22 cellular contexts compared by ENCODE assay signal in the genomic region with DNA sequence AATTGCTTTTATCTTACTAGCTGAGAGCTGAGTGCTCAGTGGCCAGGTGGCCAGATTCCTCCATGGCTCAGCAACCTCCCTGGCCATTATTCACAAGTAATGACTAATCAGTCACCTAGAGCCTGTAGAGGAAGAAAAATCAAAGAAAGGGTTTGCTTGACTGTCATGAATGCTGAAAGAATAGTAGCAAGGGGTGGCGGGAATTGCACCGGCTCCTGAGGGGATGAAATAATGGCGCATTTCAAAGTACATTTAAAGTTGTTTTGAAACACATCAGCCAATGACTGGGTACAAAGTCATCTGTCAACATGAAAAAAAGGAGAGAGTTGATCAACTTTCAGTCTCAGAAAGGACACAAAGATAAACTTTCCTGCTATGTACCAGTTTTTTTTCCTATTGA.
A peak's percentile ranks its signal among the peaks of the same experiment; 100 is the strongest.
DNase-seq lines count a peak whose midpoint lies in the region; FAIRE-seq and TF ChIP-seq lines count a peak whose summit lies in the region.
"Had no signal": no experiment of that assay in that cellular context is flagged by ENCODE, and none has a peak within 500 bp of the region (broad histone marks: within the 10 kb centered on the region; RNA-seq: fewer than 3 reads in every experiment).

No MANE protein-coding gene starts in this region.

- no peak overlapping the region for H3K23ac ChIP-seq in H1 (ENCODE audit: insufficient read length)

- no peak for TF ChIP-seq CTCF in H1 (IDR thresholded peaks at IDR 0.05; ENCODE audit: control extremely low read depth in 1 of 3, insufficient read depth in 1 of 3, low read depth in 1 of 3, low read length in 3 of 3)
- no peak for TF ChIP-seq CTCF in mesothelial cell of epicardium (IDR thresholded peaks at IDR 0.05; ENCODE audit: unreplicated experiment)
- no peak for TF ChIP-seq CTCF in WERI-Rb-1 (IDR thresholded peaks at IDR 0.05; ENCODE audit: low read depth, low read length)

- no peak for TF ChIP-seq POLR2A in H1 (IDR thresholded peaks at IDR 0.05; ENCODE audit: control extremely low read depth in 1 of 2, low read depth in 2 of 2, low read length in 2 of 2)

- CTCF ChIA-PET in H1 (lab: Charles Lee; ENCODE audit: partially characterized antibody): interaction anchor here (1.9 kb wide), 1 partner anchor 14 kb away, joined by 7 read pairs; no protein-coding TSS in a partner anchor

- H3K27me3 Mint-ChIP-seq in mesothelial cell of epicardium (ENCODE audit: low read depth): no peaks in the 10 kb centered on the region
- H3K27me3 Mint-ChIP-seq in immature natural killer cell (ENCODE audit: low read depth in 3 of 3): peaks cover 0 to 2% (median 0%) of the 10 kb centered on the region in 3 donors

- no peak overlapping the region for H3K4me2 ChIP-seq in H1 (ENCODE audit: insufficient read depth in 1 of 2, low read depth in 2 of 2, low read length in 2 of 2)
- H3K4me2 ChIP-seq: BLaER1 treated with 17β-estradiol and CSF1 and Interleukin-3, amounts not matched to agents 10 nM and 100 nM; KMS-11 had no signal

- no peak overlapping the region for H2AK5ac ChIP-seq in H1 (ENCODE audit: low read depth, low read length)

- H3K14ac ChIP-seq in H1 (ENCODE audit: insufficient read length): no peak overlapping the region

- no peak overlapping the region for H4K91ac ChIP-seq in H1 (replicated peaks; ENCODE audit: insufficient read length, low read length)

- H3K27me3 ChIP-seq in H1 (replicated peaks in 1 of 4; ENCODE audit: control insufficient read depth in 3 of 4, extremely low read depth in 1 of 4, insufficient read depth in 3 of 4, low read length in 3 of 4): no peaks in the 10 kb centered on the region
- no peaks in the 10 kb centered on the region for H3K27me3 ChIP-seq in WERI-Rb-1 (ENCODE audit: insufficient read depth, low read depth, severe bottlenecking)
- H3K27me3 ChIP-seq: BLaER1 treated with 17β-estradiol and CSF1 and Interleukin-3, amounts not matched to agents 10 nM and 100 nM; Peyer's patch; SJSA1 had no signal

- H3K79me2 ChIP-seq in H1 (ENCODE audit: control insufficient read depth in 1 of 2, insufficient read depth in 2 of 2, low read length in 2 of 2): no peaks in the 10 kb centered on the region

- H3K4ac ChIP-seq in H1 (replicated peaks; ENCODE audit: insufficient read length, low read depth, low read length): no peak overlapping the region

- H2BK5ac ChIP-seq in H1 (ENCODE audit: low read depth, low read length): no peak overlapping the region

- no peak overlapping the region for H2BK120ac ChIP-seq in H1 (replicated peaks; ENCODE audit: low read depth, low read length)

- no peak for TF ChIP-seq RAD21 in H1 (IDR thresholded peaks at IDR 0.05 in 1 of 2, conservative IDR thresholded peaks at IDR 0.05 in 1 of 2; ENCODE audit: low read depth in 2 of 2, low read length in 2 of 2)

- no peak overlapping the region for H4K8ac ChIP-seq in H1 (ENCODE audit: extremely low read depth, insufficient read depth, low read length)

- no peak overlapping the region for H2AFZ ChIP-seq in H1 (ENCODE audit: low read length)

- H3K27ac Mint-ChIP-seq in mesothelial cell of epicardium (peak overlapping the region; percentile 28), immature natural killer cell (no peak overlapping the region)
- H3K27ac Mint-ChIP-seq: CD4-positive, alpha-beta memory T cell had no signal

- H3K79me1 ChIP-seq in H1 (ENCODE audit: low read depth, low read length): no peaks in the 10 kb centered on the region

- H3K27ac ChIP-seq in H1 (ENCODE audit: low read depth, low read length) (no peak overlapping the region), WERI-Rb-1 (no peak overlapping the region)
- H3K27ac ChIP-seq: BLaER1 treated with 17β-estradiol and CSF1 and Interleukin-3, amounts not matched to agents 10 nM and 100 nM; KMS-11; Peyer's patch; SJSA1 had no signal

- H3K4me1 ChIP-seq in H1 (replicated peaks in 1 of 4; ENCODE audit: control insufficient read depth in 3 of 4, insufficient read depth in 4 of 4, low read length in 3 of 4): peaks cover 0 to 4% (median 0%) of the 10 kb centered on the region in 4 experiments; a peak in 1 of 7 replicates
- H3K4me1 ChIP-seq: BLaER1 treated with 17β-estradiol and CSF1 and Interleukin-3, amounts not matched to agents 10 nM and 100 nM; Caco-2; Peyer's patch; SJSA1 had no signal

- FAIRE-seq in H1 (lab: Jason Lieb, UNC): no peak
- FAIRE-seq: G401.6, GM12892 had no signal

- no peaks in the 10 kb centered on the region for H4K20me1 ChIP-seq in H1 (replicated peaks in 1 of 2; ENCODE audit: control insufficient read depth in 1 of 2, insufficient read depth in 2 of 2, low read length in 2 of 2)
- H4K20me1 ChIP-seq: BLaER1 treated with 17β-estradiol and CSF1 and Interleukin-3, amounts not matched to agents 10 nM and 100 nM had no signal

- no peak overlapping the region; a peak in 1 of 7 replicates for H3K9ac ChIP-seq in H1 (replicated peaks in 1 of 4; ENCODE audit: extremely low read depth in 1 of 4, low read depth in 3 of 4, low read length in 3 of 4)
- H3K9ac ChIP-seq: BLaER1 treated with 17β-estradiol and CSF1 and Interleukin-3, amounts not matched to agents 10 nM and 100 nM; KMS-11 had no signal

- H3K9me3 Mint-ChIP-seq in mesothelial cell of epicardium: no peaks in the 10 kb centered on the region
- no peaks in the 10 kb centered on the region for H3K9me3 Mint-ChIP-seq in immature natural killer cell
- H3K9me3 Mint-ChIP-seq: CD4-positive, alpha-beta memory T cell had no signal

- H3K36me3 ChIP-seq in H1 (ENCODE audit: control insufficient read depth in 2 of 4, insufficient read depth in 4 of 4, low read length in 3 of 4) (no peaks in the 10 kb centered on the region), WERI-Rb-1 (no peaks in the 10 kb centered on the region)
- H3K36me3 ChIP-seq: BLaER1 treated with 17β-estradiol and CSF1 and Interleukin-3, amounts not matched to agents 10 nM and 100 nM; Peyer's patch; SJSA1 had no signal

- no peaks in the 10 kb centered on the region for H3K9me3 ChIP-seq in H1 (ENCODE audit: insufficient read depth in 2 of 2, low read depth in 1 of 2, low read length in 1 of 2)
- H3K9me3 ChIP-seq in WERI-Rb-1 (ENCODE audit: severe bottlenecking): no peaks in the 10 kb centered on the region
- H3K9me3 ChIP-seq: BLaER1 treated with 17β-estradiol and CSF1 and Interleukin-3, amounts not matched to agents 10 nM and 100 nM; Caco-2; Peyer's patch; SJSA1 had no signal

- peak overlapping the region; percentile 73; the same call in 1 of the 2 replicates for H2BK15ac ChIP-seq in H1 (ENCODE audit: low read length)

- POLR2A ChIA-PET in H1 (lab: Charles Lee; ENCODE audit: partially characterized antibody): no interaction called here

- WGBS in H1 (ENCODE audit: extremely low coverage in 1 of 2, insufficient coverage in 1 of 2, insufficient read length in 1 of 2, insufficient replicate concordance in 2 of 2, low coverage in 1 of 2, low lambda C conversion rate in 2 of 2, missing lambda C conversion rate in 1 of 2), 2 experiments: 89% methylated on average over 3 of the region's 3 CpGs; no CpG with 5 or more reads in 1 of the 2 experiments

- H3K4me3 Mint-ChIP-seq in mesothelial cell of epicardium (no peak overlapping the region), immature natural killer cell (no peak overlapping the region)
- H3K4me3 Mint-ChIP-seq: CD4-positive, alpha-beta memory T cell had no signal

- peaks cover 32% of the 10 kb centered on the region for H3K4me1 Mint-ChIP-seq in mesothelial cell of epicardium
- H3K4me1 Mint-ChIP-seq in immature natural killer cell: no peaks in the 10 kb centered on the region
- H3K4me1 Mint-ChIP-seq: CD4-positive, alpha-beta memory T cell had no signal

- H3K36me3 Mint-ChIP-seq in mesothelial cell of epicardium (no peaks in the 10 kb centered on the region), immature natural killer cell (peaks cover 3 to 9% (median 4%) of the 10 kb centered on the region in 3 donors)

- no peak overlapping the region for H2BK20ac ChIP-seq in H1 (ENCODE audit: low read length)

- no peak overlapping the region for H4K5ac ChIP-seq in H1 (ENCODE audit: insufficient read length, low read depth, low read length)

- H3K18ac ChIP-seq in H1 (ENCODE audit: extremely low read depth, low read length): no peak overlapping the region

- H3K4me3 ChIP-seq in H1 (ENCODE audit: extremely low read depth in 1 of 4, insufficient read depth in 2 of 4, low read depth in 3 of 4, low read length in 4 of 4): no peak overlapping the region
- H3K4me3 ChIP-seq in WERI-Rb-1 (ENCODE audit: low read depth, low read length): no peak overlapping the region
- H3K4me3 ChIP-seq: BLaER1 treated with 17β-estradiol and CSF1 and Interleukin-3, amounts not matched to agents 10 nM and 100 nM; Peyer's patch; SJSA1 had no signal

- DNase-seq in M059J (ENCODE audit: low read depth): peak; percentile 48
- no peak for DNase-seq in H1 (ENCODE audit: low read depth in 1 of 2, low spot score in 2 of 2)
- peak; percentile 13 for DNase-seq in kidney glomerular epithelial cell (lab: John Stamatoyannopoulos, UW)
- DNase-seq in mesothelial cell of epicardium (ENCODE audit: low spot score in 2 of 2, unreplicated experiment in 2 of 2): no peak
- DNase-seq in WERI-Rb-1: no peak
- DNase-seq in NCI-H1694 treated with DMSO at 0.1 percent for 48 hours (lab: John Stamatoyannopoulos, UW): no peak
- no peak for DNase-seq in NCI-H345 (lab: John Stamatoyannopoulos, UW)
- no peak for DNase-seq in immature natural killer cell
- DNase-seq: CD4-positive, alpha-beta memory T cell; IMR-90; NCI-H1105 treated with DMSO at 0.1 percent for 48 hours; NCI-H1694; NCI-H2081 treated with DMSO at 0.1 percent for 48 hours; NCI-H2171 treated with DMSO at 0.1 percent for 48 hours; NCI-H748 treated with DMSO at 0.1 percent for 48 hours; Peyer's patch had no signal

- H3K23me2 ChIP-seq in H1 (ENCODE audit: low read depth, low read length): no peaks in the 10 kb centered on the region

- no peak overlapping the region for H3K56ac ChIP-seq in H1 (replicated peaks; ENCODE audit: insufficient read length, low read depth, low read length)

- no peak overlapping the region for H2BK12ac ChIP-seq in H1 (ENCODE audit: low read depth, low read length)

- TF ChIP-seq EP300 in H1 (IDR thresholded peaks at IDR 0.05; ENCODE audit: borderline replicate concordance in 1 of 2, low read depth in 2 of 2, low read length in 2 of 2): no peak

TF ChIP-seq in H1, 55 proteins besides CTCF, POLR2A, EP300 and RAD21 (continues in another document):
- TF ChIP-seq, protein P1, sequence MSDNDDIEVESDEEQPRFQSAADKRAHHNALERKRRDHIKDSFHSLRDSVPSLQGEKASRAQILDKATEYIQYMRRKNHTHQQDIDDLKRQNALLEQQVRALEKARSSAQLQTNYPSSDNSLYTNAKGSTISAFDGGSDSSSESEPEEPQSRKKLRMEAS (IDR thresholded peaks at IDR 0.05): no peak
- TF ChIP-seq CEBPB (IDR thresholded peaks at IDR 0.05; ENCODE audit: low read depth, low read length) (no peak), YY1 (IDR thresholded peaks at IDR 0.05; ENCODE audit: low read depth, low read length) (no peak), CREB1 (IDR thresholded peaks at IDR 0.05) (no peak), MAFK (IDR thresholded peaks at IDR 0.05; ENCODE audit: low read depth, low read length) (no peak), PHF8 (conservative IDR thresholded peaks at IDR 0.05; ENCODE audit: low read depth, low read length) (no peak), NRF1 (IDR thresholded peaks at IDR 0.05; ENCODE audit: low read depth, low read length) (no peak), SUZ12 (IDR thresholded peaks at IDR 0.05; ENCODE audit: low read length) (no peak), SAP30 (IDR thresholded peaks at IDR 0.05; ENCODE audit: insufficient read depth, insufficient replicate concordance, low read length) (no peak)

Comparison
In these comparisons a context has a peak if more than half of its experiments do, and no peak if none do; other contexts are left out.
1. DNase-seq: peak in M059J (single experiment) and kidney glomerular epithelial cell (single experiment); none in H1 (0 of 2), mesothelial cell of epicardium (0 of 2), WERI-Rb-1 (single experiment), NCI-H1694 treated with DMSO at 0.1 percent for 48 hours (single experiment), NCI-H345 (single experiment) and immature natural killer cell (0 of 3).